ENCODE assay signal across 1 cellular context in the genomic region with DNA sequence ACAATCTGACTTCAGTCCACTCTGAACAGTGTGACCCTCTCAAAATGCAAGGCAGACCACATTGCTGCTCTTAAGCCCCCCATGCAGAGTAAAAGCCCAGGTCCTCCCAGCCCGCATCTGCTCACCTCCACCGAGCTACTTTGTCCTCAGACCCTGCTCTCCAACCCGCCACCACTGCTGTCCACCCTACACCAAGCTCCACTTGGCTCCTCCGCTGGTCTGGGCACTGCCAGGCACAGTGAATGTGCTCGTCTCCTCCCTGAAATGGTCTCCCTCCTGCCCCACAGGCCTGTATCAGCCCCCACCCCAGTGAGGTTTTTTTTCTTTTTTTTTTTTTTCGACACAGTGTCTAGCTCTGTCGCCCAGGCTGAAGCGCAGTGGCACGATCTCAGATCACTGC.
TF ChIP-seq lines count a peak whose summit lies in the region.

No MANE protein-coding gene starts in this region.

TF ChIP-seq in A549, 52 proteins besides CTCF, POLR2A, EP300 and RAD21 (continued from another document):
- TF ChIP-seq ATOH8 (CRISPR knock-in tag; IDR thresholded peaks at IDR 0.05; ENCODE audit: low read depth) (no peak), HOXA7 (CRISPR knock-in tag; IDR thresholded peaks at IDR 0.05) (no peak), FOSB (CRISPR knock-in tag; IDR thresholded peaks at IDR 0.05) (no peak), BHLHE40 (IDR thresholded peaks at IDR 0.05; ENCODE audit: low read depth, low read length) (no peak)
TF ChIP-seq in A549: peak in this region for 0.
